8 cellular contexts compared by ENCODE assay signal in genomic region chr21:37915941-37916794, GRCh38. TPM values are rescaled to one million over a fixed set of nuclear protein-coding genes. Genes with fewer than 3 reads are reported as not detected.
DNase-seq lines count a peak whose midpoint lies in the region; ATAC-seq and TF ChIP-seq lines count a peak whose summit lies in the region.

Gene KCNJ6 (minus strand): TSS chr21:37916457. CDS start chr21:37840682, 75,775 bp downstream.

- DNase-seq in AG08396 (ENCODE audit: low spot score), result peak; percentile 84
- DNase-seq in HFF-Myc (ENCODE audit: extremely low read depth, low read depth), result no peak
- DNase-seq in RWPE1 (ENCODE audit: low spot score), result peak; percentile 60
- DNase-seq in fibroblast of lung (ENCODE audit: low read depth in 2 of 2), result peak; percentile 41 to 59
- DNase-seq in neural progenitor cell (ENCODE audit: low spot score), result peak; percentile 94
- DNase-seq in NCI-H226, result no peak
- DNase-seq in CD8-positive, alpha-beta T cell, result no peak

- H3K4me3 Mint-ChIP-seq in neural progenitor cell, result peak within 1 kb of the TSS; percentile 83
- H3K4me3 Mint-ChIP-seq in CD8-positive, alpha-beta T cell, result no peak within 1 kb of the TSS

- no peaks in the 10 kb centered on the region for H3K36me3 Mint-ChIP-seq in neural progenitor cell
- H3K36me3 Mint-ChIP-seq in CD8-positive, alpha-beta T cell, result no peaks in the 10 kb centered on the region

- H3K9me3 ChIP-seq in fibroblast of lung (ENCODE audit: control insufficient read depth, insufficient read depth, low read depth, low read length) (no peaks in the 10 kb centered on the region), neural progenitor cell (ENCODE audit: low read depth) (no peaks in the 10 kb centered on the region)
- H3K9me3 ChIP-seq in CD8-positive, alpha-beta T cell (ENCODE audit: low read length), result no peaks in the 10 kb centered on the region

- H3K36me3 ChIP-seq in fibroblast of lung (ENCODE audit: control insufficient read depth, insufficient read depth, low read length) (no peaks in the 10 kb centered on the region), neural progenitor cell (no peaks in the 10 kb centered on the region)
- no peaks in the 10 kb centered on the region for H3K36me3 ChIP-seq in CD8-positive, alpha-beta T cell (ENCODE audit: insufficient read depth, low read length)

- H3F3A ChIP-seq in neural progenitor cell (ENCODE audit: low read depth), result peaks cover 6% of the 10 kb centered on the region

- H3K27me3 Mint-ChIP-seq in neural progenitor cell (ENCODE audit: insufficient read depth, low read depth), result peaks cover 20% of the 10 kb centered on the region
- peaks cover 50% of the 10 kb centered on the region for H3K27me3 Mint-ChIP-seq in CD8-positive, alpha-beta T cell (ENCODE audit: low read depth)

- H3K27ac ChIP-seq in RWPE1 (no peak within 1 kb of the TSS), fibroblast of lung (ENCODE audit: insufficient read depth, low read length) (peak within 1 kb of the TSS; percentile 28), neural progenitor cell (no peak within 1 kb of the TSS)
- H3K27ac ChIP-seq in CD8-positive, alpha-beta T cell (ENCODE audit: low read depth, low read length), result no peak within 1 kb of the TSS

- no peaks in the 10 kb centered on the region for H3K79me2 ChIP-seq in fibroblast of lung (ENCODE audit: control insufficient read depth, insufficient read depth, low read length)
- H3K79me2 ChIP-seq in neural progenitor cell (ENCODE audit: low read depth), result no peaks in the 10 kb centered on the region

- H2AFZ ChIP-seq in fibroblast of lung (ENCODE audit: low read length) (peak within 1 kb of the TSS; percentile 14), neural progenitor cell (replicated peaks) (peak within 1 kb of the TSS; percentile 100)

- TF ChIP-seq CTCF in HFF-Myc (IDR thresholded peaks at IDR 0.05; ENCODE audit: low read depth, low read length, missing control alignments) (peak; percentile 62), RWPE1 (conservative IDR thresholded peaks at IDR 0.05; ENCODE audit: low read depth) (peak; percentile 78), fibroblast of lung (conservative IDR thresholded peaks at IDR 0.05 in 1 of 2, IDR thresholded peaks at IDR 0.05 in 1 of 2; ENCODE audit: low read depth in 1 of 2, low read length in 2 of 2) (peak; percentile 73 to 84), neural progenitor cell (IDR thresholded peaks at IDR 0.05) (peak; percentile 50)
- TF ChIP-seq CTCF in CD8-positive, alpha-beta T cell (IDR thresholded peaks at IDR 0.05), result no peak

- peaks cover 13% of the 10 kb centered on the region for H3K27me3 ChIP-seq in fibroblast of lung (ENCODE audit: control insufficient read depth, insufficient read depth, low read length)
- peaks cover 50% of the 10 kb centered on the region for H3K27me3 ChIP-seq in neural progenitor cell
- peaks cover 4% of the 10 kb centered on the region for H3K27me3 ChIP-seq in CD8-positive, alpha-beta T cell (ENCODE audit: insufficient read depth, low read length)

- POLR2A ChIA-PET in RWPE1 (lab: Yijun Ruan, JAX; ENCODE audit: low non-redundant PET), result no interaction called here
- POLR2A ChIA-PET in CD8-positive, alpha-beta T cell (lab: Charles Lee), result no interaction called here

- peaks cover 19% of the 10 kb centered on the region for H3K4me1 Mint-ChIP-seq in neural progenitor cell
- peaks cover 11% of the 10 kb centered on the region for H3K4me1 Mint-ChIP-seq in CD8-positive, alpha-beta T cell (ENCODE audit: low read depth)

- H3K27ac Mint-ChIP-seq in neural progenitor cell, result no peak within 1 kb of the TSS
- H3K27ac Mint-ChIP-seq in CD8-positive, alpha-beta T cell, result no peak within 1 kb of the TSS

- peak within 1 kb of the TSS; percentile 69 for H3K4me2 ChIP-seq in fibroblast of lung (ENCODE audit: extremely low read depth, insufficient read depth, low read length)
- H3K4me2 ChIP-seq in neural progenitor cell, result peak within 1 kb of the TSS; percentile 99

- CTCF ChIA-PET in RWPE1 (lab: Yijun Ruan, JAX), result no interaction called here
- CTCF ChIA-PET in CD8-positive, alpha-beta T cell (lab: Charles Lee), result no interaction called here

- intact Hi-C loops in CD8-positive, alpha-beta T cell (cut with DNase I, micrococcal nuclease), result no loop called here

- peaks cover 4% of the 10 kb centered on the region for H3K4me1 ChIP-seq in fibroblast of lung (ENCODE audit: control insufficient read depth, extremely low read depth, insufficient read depth, low read length)
- no peaks in the 10 kb centered on the region for H3K4me1 ChIP-seq in neural progenitor cell
- H3K4me1 ChIP-seq in CD8-positive, alpha-beta T cell (ENCODE audit: insufficient read depth, low read length), result no peaks in the 10 kb centered on the region

- H4K20me1 ChIP-seq in fibroblast of lung (ENCODE audit: control insufficient read depth, extremely low read depth, insufficient read depth, low read length) (no peaks in the 10 kb centered on the region), neural progenitor cell (ENCODE audit: low read depth) (peaks cover 23% of the 10 kb centered on the region)

- H3K4me3 ChIP-seq in HFF-Myc (replicated peaks; ENCODE audit: low read depth, low read length) (no peak within 1 kb of the TSS; the same call in 1 of the 2 replicates), fibroblast of lung (replicated peaks in 1 of 4; ENCODE audit: control extremely low read depth in 1 of 4, insufficient read depth in 1 of 4, low read depth in 3 of 4, low read length in 4 of 4) (peak within 1 kb of the TSS; percentile 35 to 58 (median 50)), neural progenitor cell (peak within 1 kb of the TSS; percentile 70)
- H3K4me3 ChIP-seq in CD8-positive, alpha-beta T cell (ENCODE audit: low read depth, low read length), result no peak within 1 kb of the TSS

- H3K9ac ChIP-seq in fibroblast of lung (ENCODE audit: insufficient read depth, low read length) (peak within 1 kb of the TSS; percentile 62), neural progenitor cell (no peak within 1 kb of the TSS)

- ATAC-seq in HG02938 (IDR thresholded peaks at IDR 0.05; ENCODE audit: unreplicated experiment), result no peak
- no peak for ATAC-seq in CD8-positive, alpha-beta T cell

- no peaks in the 10 kb centered on the region for H3K9me3 Mint-ChIP-seq in neural progenitor cell
- H3K9me3 Mint-ChIP-seq in CD8-positive, alpha-beta T cell, result no peaks in the 10 kb centered on the region

RNA-seq across cellular contexts. Expression of gene KCNJ6, which starts in this region (rescaled TPM):
- total RNA-seq in fibroblast of lung (under 0.01 TPM in 1 of 2 replicates, not detected in the other), neural progenitor cell (ENCODE audit: low replicate concordance) (not detected in 2 replicates)
- 0.03 and 7.6 TPM in 2 replicates for polyA plus RNA-seq in fibroblast of lung
- 0.02 and 4.7 TPM in 2 replicates for polyA plus RNA-seq in fibroblast of lung (2012)
- 5.8 TPM in 1 of 2 replicates, not detected in the other for polyA minus RNA-seq in fibroblast of lung (ENCODE audit: low replicate concordance)
- total RNA-seq in CD8-positive, alpha-beta T cell, result not detected

Comparison
In these comparisons a context has a peak if more than half of its experiments do, and no peak if none do; other contexts are left out.
1. Peak in DNase-seq, H3K4me3 ChIP-seq and H3K4me2 ChIP-seq in neural progenitor cell; RNA of the gene not detected or under 1 TPM.
2. DNase-seq: peak in AG08396 (single experiment), RWPE1 (single experiment) and fibroblast of lung (2 of 2); none in HFF-Myc (single experiment), NCI-H226 (single experiment) and CD8-positive, alpha-beta T cell (0 of 7).
3. H3K4me3 ChIP-seq: peak in fibroblast of lung (4 of 4); none in HFF-Myc (single experiment) and CD8-positive, alpha-beta T cell (single experiment).